In the genomic region with DNA sequence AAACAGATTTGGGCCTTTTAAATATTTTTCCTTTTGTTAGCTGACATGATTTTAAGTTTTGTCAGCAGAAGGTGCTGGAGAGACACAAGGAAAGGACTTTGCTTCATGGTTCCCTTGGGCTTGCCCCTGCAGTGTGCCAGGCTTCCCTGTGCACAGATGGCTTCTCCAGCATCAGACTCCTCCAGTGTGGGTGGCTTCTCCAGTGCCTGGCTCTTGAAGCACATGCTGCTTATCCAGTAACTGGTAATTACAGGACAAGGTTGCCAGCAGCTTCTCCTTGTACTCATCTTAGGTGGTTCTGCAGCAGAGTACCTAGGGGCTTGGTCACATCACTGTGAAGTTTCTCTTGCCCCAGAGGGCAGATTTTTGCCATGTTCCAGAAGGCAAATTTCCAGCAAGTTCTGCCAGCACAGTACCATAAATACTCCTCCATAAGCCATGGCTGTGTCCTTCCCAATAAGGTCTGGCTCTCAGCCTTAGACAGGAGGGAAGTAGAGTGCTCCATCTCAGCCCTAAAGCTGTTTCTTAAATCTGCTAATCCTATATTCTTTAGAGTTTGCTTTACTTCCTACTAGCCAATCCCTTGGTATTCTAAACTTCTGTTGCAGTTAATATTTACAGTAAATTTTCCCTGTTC, we compare ENCODE assay signal across 13 cellular contexts.
DNase-seq lines count a peak whose midpoint lies in the region; ATAC-seq, FAIRE-seq and TF ChIP-seq lines count a peak whose summit lies in the region.
"Had no signal": no experiment of that assay in that cellular context is flagged by ENCODE, and none has a peak within 500 bp of the region (broad histone marks: within the 10 kb centered on the region; RNA-seq: fewer than 3 reads in every experiment).

No MANE protein-coding gene starts in this region.

- no peaks in the 10 kb centered on the region for H3K4me1 ChIP-seq in hepatocyte (ENCODE audit: insufficient read depth)
- H3K4me1 ChIP-seq: HAP-1 had no signal

- no peaks in the 10 kb centered on the region for H3K27me3 Mint-ChIP-seq in activated naive CD4-positive, alpha-beta T cell treated with anti-CD3 and anti-CD28 coated beads for 36 hours (ENCODE audit: low read depth)
- H3K27me3 Mint-ChIP-seq in stimulated activated naive B cell treated with anti-CD40 and anti-IgM and Interleukin-4, amounts not matched to agents 10 μg/mL and 1 μg/mL and 100 μg/mL, for 72 hours: no peaks in the 10 kb centered on the region

- H3K27me3 ChIP-seq in hepatocyte: no peaks in the 10 kb centered on the region

- H3K4me3 ChIP-seq in hepatocyte: no peak overlapping the region
- H3K4me3 ChIP-seq: HAP-1 had no signal

- TF ChIP-seq CTCF in VCaP (conservative IDR thresholded peaks at IDR 0.05): peak; percentile 32
- peak; percentile 4 for TF ChIP-seq CTCF in hepatocyte (IDR thresholded peaks at IDR 0.05; ENCODE audit: poor library complexity)
- no peak for TF ChIP-seq CTCF in D721Med (IDR thresholded peaks at IDR 0.05; ENCODE audit: insufficient read depth, missing control alignments)

- peaks cover 5% of the 10 kb centered on the region for H3K36me3 ChIP-seq in hepatocyte (replicated peaks; ENCODE audit: insufficient read depth, low read depth)

- no peaks in the 10 kb centered on the region for H3K9me3 Mint-ChIP-seq in activated naive CD4-positive, alpha-beta T cell treated with anti-CD3 and anti-CD28 coated beads for 36 hours
- H3K9me3 Mint-ChIP-seq in activated naive CD4-positive, alpha-beta T cell treated with anti-CD3 and anti-CD28 coated beads, Interleukin-2, amount 50 U/mL, for 72 hours: no peaks in the 10 kb centered on the region
- H3K9me3 Mint-ChIP-seq in stimulated activated naive B cell treated with anti-CD40 and anti-IgM and Interleukin-4, amounts not matched to agents 10 μg/mL and 1 μg/mL and 100 μg/mL, for 72 hours: no peaks in the 10 kb centered on the region

- CTCF ChIA-PET in activated naive CD4-positive, alpha-beta T cell treated with anti-CD3 and anti-CD28 coated beads for 36 hours (lab: Charles Lee): no interaction called here

- no peaks in the 10 kb centered on the region for H3K9me2 ChIP-seq in hepatocyte (replicated peaks; ENCODE audit: insufficient read depth)

- ATAC-seq in activated naive CD4-positive, alpha-beta T cell treated with anti-CD3 and anti-CD28 coated beads, Interleukin-2, amount 50 U/mL, for 72 hours: no peak
- no peak for ATAC-seq in stimulated activated naive B cell treated with anti-CD40 and anti-IgM and Interleukin-4, amounts not matched to agents 10 μg/mL and 1 μg/mL and 100 μg/mL, for 72 hours (replicated peaks)
- no peak for ATAC-seq in GM18907 (IDR thresholded peaks at IDR 0.05; ENCODE audit: unreplicated experiment)

- no peak overlapping the region for H2AFZ ChIP-seq in hepatocyte

- peaks cover 11% of the 10 kb centered on the region for H4K20me1 ChIP-seq in hepatocyte (ENCODE audit: insufficient read depth, poor library complexity, severe bottlenecking)

- H3K9me3 ChIP-seq in hepatocyte (ENCODE audit: low read depth): no peaks in the 10 kb centered on the region
- H3K9me3 ChIP-seq: HAP-1 had no signal

- peaks cover 12% of the 10 kb centered on the region for H3K36me3 Mint-ChIP-seq in activated naive CD4-positive, alpha-beta T cell treated with anti-CD3 and anti-CD28 coated beads for 36 hours (ENCODE audit: low read depth)
- no peaks in the 10 kb centered on the region for H3K36me3 Mint-ChIP-seq in activated naive CD4-positive, alpha-beta T cell treated with anti-CD3 and anti-CD28 coated beads, Interleukin-2, amount 50 U/mL, for 72 hours
- peaks cover 14 to 32% of the 10 kb centered on the region in 2 donors for H3K36me3 Mint-ChIP-seq in stimulated activated naive B cell treated with anti-CD40 and anti-IgM and Interleukin-4, amounts not matched to agents 10 μg/mL and 1 μg/mL and 100 μg/mL, for 72 hours

- no peak for DNase-seq in activated naive CD4-positive, alpha-beta T cell treated with anti-CD3 and anti-CD28 coated beads for 36 hours
- DNase-seq in activated naive CD4-positive, alpha-beta T cell treated with anti-CD3 and anti-CD28 coated beads, Interleukin-2, amount 50 U/mL, for 72 hours (ENCODE audit: low spot score in 2 of 2): no peak
- DNase-seq in hepatocyte (ENCODE audit: low spot score) (no peak), D721Med (ENCODE audit: insufficient read length, low spot score) (no peak), NOMO-1 (lab: John Stamatoyannopoulos, UW; ENCODE audit: unreplicated experiment in 2 of 2) (no peak)
- DNase-seq in stimulated activated naive B cell treated with anti-CD40 and anti-IgM and Interleukin-4, amounts not matched to agents 10 μg/mL and 1 μg/mL and 100 μg/mL, for 72 hours: no peak
- DNase-seq: activated CD4-positive, alpha-beta T cell treated with anti-CD3 and anti-CD28 coated beads for 4 hours; activated gamma-delta T cell; stimulated activated CD4-positive, alpha-beta T cell treated with anti-CD3 and anti-CD28 coated beads, Interleukin-12 subunit alpha, Interleukin-12 subunit beta, amount 100 ng/mL, for 4 hours had no signal

- FAIRE-seq in D721Med (lab: Jason Lieb, UNC): no peak
- FAIRE-seq: GM12892 had no signal

- no peak overlapping the region for H3K4me3 Mint-ChIP-seq in activated naive CD4-positive, alpha-beta T cell treated with anti-CD3 and anti-CD28 coated beads for 36 hours
- H3K4me3 Mint-ChIP-seq in stimulated activated naive B cell treated with anti-CD40 and anti-IgM and Interleukin-4, amounts not matched to agents 10 μg/mL and 1 μg/mL and 100 μg/mL, for 72 hours: no peak overlapping the region

- H3K4me2 ChIP-seq in hepatocyte: no peak overlapping the region

- H3K27ac Mint-ChIP-seq in activated naive CD4-positive, alpha-beta T cell treated with anti-CD3 and anti-CD28 coated beads for 36 hours: peak overlapping the region; percentile 30
- peak overlapping the region in 1 of 2 donors; percentile 36 for H3K27ac Mint-ChIP-seq in activated naive CD4-positive, alpha-beta T cell treated with anti-CD3 and anti-CD28 coated beads, Interleukin-2, amount 50 U/mL, for 72 hours
- peak overlapping the region; percentile 54 for H3K27ac Mint-ChIP-seq in stimulated activated naive B cell treated with anti-CD40 and anti-IgM and Interleukin-4, amounts not matched to agents 10 μg/mL and 1 μg/mL and 100 μg/mL, for 72 hours

- H3K4me1 Mint-ChIP-seq in activated naive CD4-positive, alpha-beta T cell treated with anti-CD3 and anti-CD28 coated beads for 36 hours (ENCODE audit: low read depth): peaks cover 20% of the 10 kb centered on the region
- peaks cover 6 to 23% of the 10 kb centered on the region in 2 donors for H3K4me1 Mint-ChIP-seq in stimulated activated naive B cell treated with anti-CD40 and anti-IgM and Interleukin-4, amounts not matched to agents 10 μg/mL and 1 μg/mL and 100 μg/mL, for 72 hours

- intact Hi-C loops in activated naive CD4-positive, alpha-beta T cell treated with anti-CD3 and anti-CD28 coated beads for 36 hours (cut with micrococcal nuclease): no loop called here

- no peak overlapping the region for H3K27ac ChIP-seq in VCaP
- H3K27ac ChIP-seq in hepatocyte: no peak overlapping the region

- H3K79me2 ChIP-seq in hepatocyte: peaks cover 26% of the 10 kb centered on the region
